8 cellular contexts compared by ENCODE assay signal in genomic region chr9:4742246-4742645, GRCh38. TPM values are rescaled to one million over a fixed set of nuclear protein-coding genes. Genes with fewer than 3 reads are reported as not detected.
DNase-seq lines count a peak whose midpoint lies in the region; ATAC-seq and TF ChIP-seq lines count a peak whose summit lies in the region.

No MANE protein-coding gene starts in this region.

- no peaks in the 10 kb centered on the region for H3K9me2 ChIP-seq in OCI-LY7 (ENCODE audit: insufficient read depth, low read length)

- no peaks in the 10 kb centered on the region for H3K36me3 ChIP-seq in DND-41 (ENCODE audit: insufficient read depth, low read length)
- H3K36me3 ChIP-seq in OCI-LY7 (ENCODE audit: insufficient read depth, low read length), result no peaks in the 10 kb centered on the region
- no peaks in the 10 kb centered on the region for H3K36me3 ChIP-seq in endocrine pancreas (ENCODE audit: control insufficient read depth, insufficient read depth, low read length)
- H3K36me3 ChIP-seq in neutrophil, result no peaks in the 10 kb centered on the region

- no peaks in the 10 kb centered on the region; the same call in 1 of the 2 replicates for H4K20me1 ChIP-seq in DND-41 (ENCODE audit: insufficient read depth, low read length)
- peaks cover 3% of the 10 kb centered on the region; the same call in 1 of the 2 replicates for H4K20me1 ChIP-seq in OCI-LY7 (ENCODE audit: insufficient read depth, low read length)

- POLR2A ChIA-PET in OCI-LY7 (lab: Charles Lee), result interaction anchor here (1.0 to 2.6 kb wide), 6 partner anchors 13 to 886 kb away, joined by 3 to 8 read pairs (median 4); partner anchors contain the start of genes JAK2, PLGRKT and RIC1

- TSS peak; percentile 70 for BruUV-seq in OCI-LY7 (replicated peaks; lab: Mats Ljungman, UMichigan)

- no peak overlapping the region for H3K4me2 ChIP-seq in DND-41 (ENCODE audit: insufficient read depth, low read length)
- peak overlapping the region; percentile 76 for H3K4me2 ChIP-seq in OCI-LY7 (ENCODE audit: low read length)

- intact Hi-C loops in OCI-LY7 (cut with micrococcal nuclease; ENCODE audit: unreplicated experiment), result loop anchor here (5.0 kb wide), 2 partner anchors 140 to 695 kb away; partner anchors contain the start of gene PLGRKT

- CTCF ChIA-PET in OCI-LY7 (lab: Charles Lee; ENCODE audit: unreplicated experiment), result no interaction called here

- DNase-seq in DND-41, result no peak
- no peak for DNase-seq in OCI-LY7 (ENCODE audit: low spot score)
- no peak for DNase-seq in activated effector memory CD4-positive, alpha-beta T cell treated with Interleukin-2 at 50 U/mL for 16 hours

- H3K27ac ChIP-seq in DND-41 (ENCODE audit: low read length) (no peak overlapping the region), OCI-LY7 (ENCODE audit: low read depth, low read length, poor library complexity, severe bottlenecking) (no peak overlapping the region), neutrophil (peak overlapping the region; percentile 24)

- H3K9ac ChIP-seq in DND-41 (ENCODE audit: low read depth, low read length) (no peak overlapping the region), endocrine pancreas (ENCODE audit: control insufficient read depth, insufficient read depth, low read length) (peak overlapping the region; percentile 58)

- H3K9me3 ChIP-seq in DND-41 (ENCODE audit: insufficient read depth, low read length, severe bottlenecking), result no peaks in the 10 kb centered on the region
- H3K9me3 ChIP-seq in OCI-LY7 (ENCODE audit: low read length), result no peaks in the 10 kb centered on the region
- no peaks in the 10 kb centered on the region for H3K9me3 ChIP-seq in endocrine pancreas (ENCODE audit: control insufficient read depth, low read length)
- no peaks in the 10 kb centered on the region for H3K9me3 ChIP-seq in neutrophil

- H2AFZ ChIP-seq in DND-41 (ENCODE audit: low read depth, low read length) (peak overlapping the region; percentile 77; the same call in 1 of the 2 replicates), OCI-LY7 (ENCODE audit: low read length) (peak overlapping the region; percentile 75; the same call in 1 of the 2 replicates)

- peaks cover 37% of the 10 kb centered on the region for H3K79me2 ChIP-seq in DND-41 (ENCODE audit: insufficient read depth, low read length)
- H3K79me2 ChIP-seq in OCI-LY7 (ENCODE audit: insufficient read depth, low read depth, low read length), result peaks cover 33% of the 10 kb centered on the region

- no peaks in the 10 kb centered on the region for H3K27me3 ChIP-seq in DND-41 (ENCODE audit: insufficient read depth, low read length, poor library complexity)
- H3K27me3 ChIP-seq in endocrine pancreas (ENCODE audit: control insufficient read depth, insufficient read depth, low read length), result no peaks in the 10 kb centered on the region
- H3K27me3 ChIP-seq in neutrophil, result peaks cover 6% of the 10 kb centered on the region

- H3K4me3 ChIP-seq in DND-41 (ENCODE audit: low read depth in 1 of 2, low read length in 2 of 2), result no peak overlapping the region
- peak overlapping the region; percentile 86 for H3K4me3 ChIP-seq in OCI-LY7 (ENCODE audit: low read depth, low read length, poor library complexity, severe bottlenecking)
- H3K4me3 ChIP-seq in endocrine pancreas (ENCODE audit: control insufficient read depth, insufficient read depth, low read length), result peak overlapping the region; percentile 38
- no peak overlapping the region for H3K4me3 ChIP-seq in neutrophil (ENCODE audit: low read depth in 1 of 2, low read length in 1 of 2)

- TF ChIP-seq CTCF in DND-41 (IDR thresholded peaks at IDR 0.05; ENCODE audit: borderline replicate concordance, extremely low read depth, low read length, poor library complexity, severe bottlenecking) (no peak), OCI-LY7 (conservative IDR thresholded peaks at IDR 0.05; ENCODE audit: low read length) (no peak), neutrophil (IDR thresholded peaks at IDR 0.05) (no peak)

- peaks cover 25% of the 10 kb centered on the region for H3K4me1 ChIP-seq in DND-41 (ENCODE audit: insufficient read depth, low read length)
- H3K4me1 ChIP-seq in OCI-LY7 (ENCODE audit: insufficient read depth, low read length, poor library complexity, severe bottlenecking), result peaks cover 23% of the 10 kb centered on the region
- peaks cover 5% of the 10 kb centered on the region for H3K4me1 ChIP-seq in endocrine pancreas (ENCODE audit: control insufficient read depth, insufficient read depth, low read length)
- peaks cover 16 to 23% of the 10 kb centered on the region in 2 experiments for H3K4me1 ChIP-seq in neutrophil (ENCODE audit: control insufficient read depth in 1 of 2, insufficient read depth in 1 of 2, low read depth in 1 of 2, low read length in 1 of 2)

- ATAC-seq in DND-41 (ENCODE audit: insufficient read depth, low read depth) (no peak), GM21423 (IDR thresholded peaks at IDR 0.05; ENCODE audit: unreplicated experiment) (no peak), GM21786 (IDR thresholded peaks at IDR 0.05; ENCODE audit: unreplicated experiment) (no peak), HG02623 (IDR thresholded peaks at IDR 0.05; ENCODE audit: unreplicated experiment) (no peak)

RNA-seq across cellular contexts. Expression of gene AK3, which starts 1.2 kb away (rescaled TPM):
- 64.4 and 108 TPM in 2 replicates for total RNA-seq in OCI-LY7 (2014; rRNA removed; shearing (Covaris generic))
- 43.3 and 50.1 TPM in 2 replicates for total RNA-seq in OCI-LY7 (2022)

RNA-seq across cellular contexts. Expression of gene RCL1, which starts 50.5 kb away (rescaled TPM):
- 25.0 and 27.5 TPM in 2 replicates for total RNA-seq in OCI-LY7 (2014; rRNA removed; shearing (Covaris generic))
- total RNA-seq in OCI-LY7 (2022), result 26.8 and 31.3 TPM in 2 replicates

Comparison
In these comparisons a context has a peak if more than half of its experiments do, and no peak if none do; other contexts are left out.
1. H3K4me3 ChIP-seq: peak in OCI-LY7 (single experiment) and endocrine pancreas (single experiment); none in DND-41 (0 of 2) and neutrophil (0 of 2).